Comparison of ENCODE assay signal across 1 cellular context in genomic region chr6:34484899-34485298, GRCh38.
TF ChIP-seq lines count a peak whose summit lies in the region.

No MANE protein-coding gene starts in this region.

TF ChIP-seq in GM12878, 131 proteins besides CTCF, POLR2A, EP300 and RAD21 (continued from another document):
- TF ChIP-seq CEBPZ (IDR thresholded peaks at IDR 0.05; ENCODE audit: low read depth, low read length) (no peak), PKNOX1 (IDR thresholded peaks at IDR 0.05) (no peak), HDAC6 (IDR thresholded peaks at IDR 0.05; ENCODE audit: unreplicated experiment) (no peak), RFX5 (IDR thresholded peaks at IDR 0.05; ENCODE audit: low read depth, low read length) (no peak), MXI1 (IDR thresholded peaks at IDR 0.05; ENCODE audit: low read depth, low read length) (no peak), HDGF (IDR thresholded peaks at IDR 0.05) (no peak), BMI1 (IDR thresholded peaks at IDR 0.05; ENCODE audit: borderline replicate concordance) (no peak), MTA3 (IDR thresholded peaks at IDR 0.05; ENCODE audit: borderline replicate concordance, low read length) (no peak), SPI1 (IDR thresholded peaks at IDR 0.05; ENCODE audit: borderline replicate concordance, insufficient read depth, low read depth, low read length) (no peak), TAF1 (IDR thresholded peaks at IDR 0.05; ENCODE audit: borderline replicate concordance, low read depth, low read length) (no peak), ZBTB4 (CRISPR knock-in tag; IDR thresholded peaks at IDR 0.05) (no peak), MAX (IDR thresholded peaks at IDR 0.05; ENCODE audit: low read depth, low read length) (no peak), MLLT1 (IDR thresholded peaks at IDR 0.05) (no peak), BACH1 (IDR thresholded peaks at IDR 0.05; ENCODE audit: borderline replicate concordance) (no peak), DPF2 (IDR thresholded peaks at IDR 0.05) (0 out of 2 replicates have a peak, but pooled peaks have one; percentile 38), RUNX3 (IDR thresholded peaks at IDR 0.05; ENCODE audit: low read length) (no peak), CBX3 (IDR thresholded peaks at IDR 0.05; ENCODE audit: borderline replicate concordance, low read depth) (no peak), ASH2L (IDR thresholded peaks at IDR 0.05; ENCODE audit: borderline replicate concordance, low read depth) (no peak), RELB (IDR thresholded peaks at IDR 0.05; ENCODE audit: low read depth) (no peak; the same call in 1 of the 2 replicates), CHD1 (IDR thresholded peaks at IDR 0.05; ENCODE audit: low read depth, low read length) (no peak), TCF12 (IDR thresholded peaks at IDR 0.05; ENCODE audit: low read depth, low read length) (no peak), BRCA1 (IDR thresholded peaks at IDR 0.05; ENCODE audit: low read depth, low read length) (no peak), IRF3 (IDR thresholded peaks at IDR 0.05) (no peak)
